Comparison of ENCODE assay signal across 13 cellular contexts in genomic region chr9:84755375-84755774, GRCh38.
"Had no signal": no experiment of that assay in that cellular context is flagged by ENCODE, and none has a peak within 500 bp of the region (broad histone marks: within the 10 kb centered on the region; RNA-seq: fewer than 3 reads in every experiment).

No MANE protein-coding gene starts in this region.

- H3K27ac Mint-ChIP-seq: activated naive CD4-positive, alpha-beta T cell treated with anti-CD3 and anti-CD28 coated beads, Interleukin-2, amount 50 U/mL, for 72 hours; effector memory CD8-positive, alpha-beta T cell; stimulated activated naive CD8-positive, alpha-beta T cell treated with anti-CD3 and anti-CD28 coated beads, Interleukin-15, Interleukin-2, amounts not matched to agents 100 ng/mL and 50 ng/mL, for 24 hours had no signal

- H3K27me3 Mint-ChIP-seq: effector memory CD8-positive, alpha-beta T cell; stimulated activated naive CD8-positive, alpha-beta T cell treated with anti-CD3 and anti-CD28 coated beads, Interleukin-15, Interleukin-2, amounts not matched to agents 100 ng/mL and 50 ng/mL, for 24 hours had no signal

- H3K9me3 ChIP-seq: ovary, thoracic aorta, uterus had no signal

- H3K27ac ChIP-seq: epithelial cell of prostate, ovary, thoracic aorta, uterus had no signal

- DNase-seq: activated CD4-positive, CD25-positive, alpha-beta regulatory T cell treated with anti-CD3 and anti-CD28 coated beads, Interleukin-2, amount 50 U/mL, for 72 hours; activated effector memory CD4-positive, alpha-beta T cell treated with Interleukin-2 at 50 U/mL for 16 hours; effector memory CD8-positive, alpha-beta T cell; ovary; stimulated activated CD4-positive, alpha-beta T cell treated with anti-CD3 and anti-CD28 coated beads, Interleukin-4, amount 100 ng/mL, for 1 hour; stimulated activated CD8-positive, alpha-beta memory T cell treated with anti-CD3 and anti-CD28 coated beads, Interleukin-4, amount 100 ng/mL, for 48 hours; SW 1271; uterus had no signal

- H3K4me3 Mint-ChIP-seq: effector memory CD8-positive, alpha-beta T cell; neural crest cell; stimulated activated naive CD8-positive, alpha-beta T cell treated with anti-CD3 and anti-CD28 coated beads, Interleukin-15, Interleukin-2, amounts not matched to agents 100 ng/mL and 50 ng/mL, for 24 hours had no signal

- H3K36me3 Mint-ChIP-seq: activated naive CD4-positive, alpha-beta T cell treated with anti-CD3 and anti-CD28 coated beads, Interleukin-2, amount 50 U/mL, for 72 hours had no signal

- H3K27me3 ChIP-seq: ovary, uterus had no signal

- H3K36me3 ChIP-seq: ovary, thoracic aorta, uterus had no signal

- H3K9me3 Mint-ChIP-seq: activated naive CD4-positive, alpha-beta T cell treated with anti-CD3 and anti-CD28 coated beads, Interleukin-2, amount 50 U/mL, for 72 hours; effector memory CD8-positive, alpha-beta T cell; neural crest cell; stimulated activated naive CD8-positive, alpha-beta T cell treated with anti-CD3 and anti-CD28 coated beads, Interleukin-15, Interleukin-2, amounts not matched to agents 100 ng/mL and 50 ng/mL, for 24 hours had no signal

- ATAC-seq: activated naive CD4-positive, alpha-beta T cell treated with anti-CD3 and anti-CD28 coated beads, Interleukin-2, amount 50 U/mL, for 72 hours; effector memory CD8-positive, alpha-beta T cell had no signal

- H3K4me1 ChIP-seq: uterus had no signal

- H3K4me3 ChIP-seq: ovary, thoracic aorta, uterus had no signal
